ENCODE assay signal across 13 cellular contexts in the genomic region with DNA sequence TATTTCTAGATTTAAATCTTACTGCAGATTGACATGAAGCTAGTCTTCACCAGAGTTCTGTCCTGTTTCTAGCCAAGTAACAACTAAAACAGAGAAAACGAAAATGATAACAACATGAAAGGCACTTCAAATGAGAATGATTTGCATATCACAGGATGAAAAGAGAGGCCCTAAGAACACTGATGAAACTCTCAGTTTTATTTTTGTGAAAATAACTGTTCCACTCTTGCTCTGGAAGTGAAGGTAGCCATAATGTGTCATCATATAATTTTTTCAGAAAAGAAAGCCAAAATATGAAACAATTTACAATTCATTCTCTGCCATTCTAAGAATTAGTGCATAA.
A peak's percentile ranks its signal among the peaks of the same experiment; 100 is the strongest.
DNase-seq lines count a peak whose midpoint lies in the region; ATAC-seq, FAIRE-seq and TF ChIP-seq lines count a peak whose summit lies in the region.
"Had no signal": no experiment of that assay in that cellular context is flagged by ENCODE, and none has a peak within 500 bp of the region (broad histone marks: within the 10 kb centered on the region; RNA-seq: fewer than 3 reads in every experiment).

No MANE protein-coding gene starts in this region.

- TF ChIP-seq EP300 in A549 (IDR thresholded peaks at IDR 0.05), result no peak

- H3K36me3 ChIP-seq in naive thymus-derived CD4-positive, alpha-beta T cell (ENCODE audit: control insufficient read depth in 2 of 3, insufficient read depth in 3 of 3, low read length in 3 of 3), result no peaks in the 10 kb centered on the region

- peaks cover 0 to 7% (median 0%) of the 10 kb centered on the region in 5 donors for H3K36me3 Mint-ChIP-seq in naive thymus-derived CD4-positive, alpha-beta T cell
- H3K36me3 Mint-ChIP-seq in glutamatergic neuron (ENCODE audit: unreplicated experiment), result peaks cover 6% of the 10 kb centered on the region
- H3K36me3 Mint-ChIP-seq: activated naive CD4-positive, alpha-beta T cell treated with anti-CD3 and anti-CD28 coated beads, Interleukin-2, amount 10 ng/mL, durations not matched to agents 7 days and 5 days had no signal

- POLR2A ChIA-PET in A549 (lab: Yijun Ruan, JAX), result no interaction called here
- POLR2A ChIA-PET in naive thymus-derived CD4-positive, alpha-beta T cell (lab: Charles Lee), result no interaction called here

- H3K27me3 ChIP-seq in naive thymus-derived CD4-positive, alpha-beta T cell (ENCODE audit: control insufficient read depth in 2 of 2, insufficient read depth in 2 of 2, low read length in 2 of 2), result no peaks in the 10 kb centered on the region

- intact Hi-C loops in naive thymus-derived CD4-positive, alpha-beta T cell (cut with micrococcal nuclease), result no loop called here

- H3K4me1 Mint-ChIP-seq in naive thymus-derived CD4-positive, alpha-beta T cell, result peaks cover 0 to 25% (median 0%) of the 10 kb centered on the region in 7 donors
- no peaks in the 10 kb centered on the region for H3K4me1 Mint-ChIP-seq in glutamatergic neuron (ENCODE audit: low read depth, unreplicated experiment)

- H3K27ac Mint-ChIP-seq in naive thymus-derived CD4-positive, alpha-beta T cell, result peak overlapping the region in 1 of 9 donors; percentile 85
- no peak overlapping the region for H3K27ac Mint-ChIP-seq in glutamatergic neuron (ENCODE audit: unreplicated experiment)
- H3K27ac Mint-ChIP-seq: activated naive CD4-positive, alpha-beta T cell treated with anti-CD3 and anti-CD28 coated beads, Interleukin-2, amount 10 ng/mL, durations not matched to agents 7 days and 5 days had no signal

- peak; percentile 76 for FAIRE-seq in A549 (lab: Jason Lieb, UNC)

- H3K9me3 Mint-ChIP-seq in naive thymus-derived CD4-positive, alpha-beta T cell, result peaks cover 0 to 12% (median 4%) of the 10 kb centered on the region in 11 donors
- H3K9me3 Mint-ChIP-seq in glutamatergic neuron (ENCODE audit: unreplicated experiment), result no peaks in the 10 kb centered on the region
- H3K9me3 Mint-ChIP-seq: activated naive CD4-positive, alpha-beta T cell treated with anti-CD3 and anti-CD28 coated beads, Interleukin-2, amount 10 ng/mL, durations not matched to agents 7 days and 5 days had no signal

- ATAC-seq in A549 (no peak), GM18867 (IDR thresholded peaks at IDR 0.05; ENCODE audit: unreplicated experiment) (peak; percentile 87), GM21723 (IDR thresholded peaks at IDR 0.05; ENCODE audit: unreplicated experiment) (peak; percentile 83), HG03354 (IDR thresholded peaks at IDR 0.05; ENCODE audit: poor library complexity, severe bottlenecking, unreplicated experiment) (peak; percentile 92)
- ATAC-seq in naive thymus-derived CD4-positive, alpha-beta T cell, result no peak

- no peak for TF ChIP-seq CTCF in A549 (IDR thresholded peaks at IDR 0.05)
- TF ChIP-seq CTCF in glutamatergic neuron (IDR thresholded peaks at IDR 0.05; ENCODE audit: partially characterized antibody, unreplicated experiment), result no peak

- no peak overlapping the region for H3K27ac ChIP-seq in A549
- no peak overlapping the region for H3K27ac ChIP-seq in naive thymus-derived CD4-positive, alpha-beta T cell (ENCODE audit: low read depth, low read length)
- H3K27ac ChIP-seq: KMS-11 had no signal

- TF ChIP-seq POLR2A in A549 (IDR thresholded peaks at IDR 0.05; ENCODE audit: low read length), result no peak

- H3K27me3 Mint-ChIP-seq in naive thymus-derived CD4-positive, alpha-beta T cell, result peaks cover 3 to 28% (median 13%) of the 10 kb centered on the region in 5 donors
- no peaks in the 10 kb centered on the region for H3K27me3 Mint-ChIP-seq in glutamatergic neuron (ENCODE audit: unreplicated experiment)
- H3K27me3 Mint-ChIP-seq: activated naive CD4-positive, alpha-beta T cell treated with anti-CD3 and anti-CD28 coated beads, Interleukin-2, amount 10 ng/mL, durations not matched to agents 7 days and 5 days had no signal

- DNase-seq in A549 (ENCODE audit: low read depth in 1 of 2, low spot score in 1 of 2), result no peak
- no peak for DNase-seq in naive thymus-derived CD4-positive, alpha-beta T cell
- DNase-seq in glutamatergic neuron, result no peak
- DNase-seq in stimulated activated CD4-positive, alpha-beta T cell treated with anti-CD3 and anti-CD28 coated beads, Interleukin-2, amount 100 ng/mL, for 24 hours, result no peak
- no peak for DNase-seq in DMS114 treated with DMSO at 0.1 percent for 48 hours (lab: John Stamatoyannopoulos, UW; ENCODE audit: unreplicated experiment)
- DNase-seq: activated naive CD4-positive, alpha-beta T cell treated with anti-CD3 and anti-CD28 coated beads, Interleukin-2, amount 10 ng/mL, durations not matched to agents 7 days and 5 days; effector memory CD4-positive, alpha-beta T cell; hippocampal formation; NCI-H774 had no signal

- H3K4me3 Mint-ChIP-seq in naive thymus-derived CD4-positive, alpha-beta T cell, result peak overlapping the region in 1 of 10 donors; percentile 26
- H3K4me3 Mint-ChIP-seq in glutamatergic neuron (ENCODE audit: unreplicated experiment), result no peak overlapping the region
- H3K4me3 Mint-ChIP-seq: activated naive CD4-positive, alpha-beta T cell treated with anti-CD3 and anti-CD28 coated beads, Interleukin-2, amount 10 ng/mL, durations not matched to agents 7 days and 5 days had no signal

- WGBS in A549 (ENCODE audit: missing lambda C conversion rate), result 4% methylated on average over 1 of the region's 1 CpG

- H3K4me3 ChIP-seq in A549, result no peak overlapping the region
- H3K4me3 ChIP-seq in naive thymus-derived CD4-positive, alpha-beta T cell (ENCODE audit: low read length), result no peak overlapping the region

- CTCF ChIA-PET in A549 (lab: Yijun Ruan, JAX), result no interaction called here
- CTCF ChIA-PET in naive thymus-derived CD4-positive, alpha-beta T cell (lab: Charles Lee), result no interaction called here

- no peak for TF ChIP-seq RAD21 in A549 (conservative IDR thresholded peaks at IDR 0.05 in 1 of 2, IDR thresholded peaks at IDR 0.05 in 1 of 2)

- H3K9me3 ChIP-seq in A549, result no peaks in the 10 kb centered on the region
- H3K9me3 ChIP-seq in naive thymus-derived CD4-positive, alpha-beta T cell (ENCODE audit: control insufficient read depth in 2 of 3, low read length in 3 of 3), result no peaks in the 10 kb centered on the region

- H3K4me2 ChIP-seq in A549, result no peak overlapping the region
- H3K4me2 ChIP-seq: KMS-11 had no signal

- no peaks in the 10 kb centered on the region for H3K4me1 ChIP-seq in A549
- H3K4me1 ChIP-seq in naive thymus-derived CD4-positive, alpha-beta T cell (ENCODE audit: control insufficient read depth in 2 of 2, insufficient read depth in 2 of 2, low read length in 2 of 2), result no peaks in the 10 kb centered on the region

TF ChIP-seq in A549, 52 proteins besides CTCF, POLR2A, EP300 and RAD21:
- TF ChIP-seq TFCP2L1 (CRISPR knock-in tag; IDR thresholded peaks at IDR 0.05) (no peak), ESRRA (IDR thresholded peaks at IDR 0.05; ENCODE audit: borderline replicate concordance, low read length) (no peak), BHLHE40 (IDR thresholded peaks at IDR 0.05; ENCODE audit: low read depth, low read length) (no peak), JUN (IDR thresholded peaks at IDR 0.05) (no peak), HOXA7 (CRISPR knock-in tag; IDR thresholded peaks at IDR 0.05) (no peak), SREBF2 (IDR thresholded peaks at IDR 0.05) (no peak)

Comparison
In these comparisons a context has a peak if more than half of its experiments do, and no peak if none do; other contexts are left out.
1. ATAC-seq: peak in GM18867 (single experiment), GM21723 (single experiment) and HG03354 (single experiment); none in A549 (0 of 2) and naive thymus-derived CD4-positive, alpha-beta T cell (single experiment).